In genomic region chr20:38920411-38920810, GRCh38 we compare ENCODE assay signal across 19 cellular contexts. TPM values are rescaled to one million over a fixed set of nuclear protein-coding genes. Genes with fewer than 3 reads are reported as not detected.
DNase-seq lines count a peak whose midpoint lies in the region; ATAC-seq lines count a peak whose summit lies in the region.
"Had no signal": no experiment of that assay in that cellular context is flagged by ENCODE, and none has a peak within 500 bp of the region (broad histone marks: within the 10 kb centered on the region; RNA-seq: fewer than 3 reads in every experiment).

No MANE protein-coding gene starts in this region.

- H3K36me3 ChIP-seq in neuronal stem cell (replicated peaks in 1 of 2; ENCODE audit: control insufficient read depth in 2 of 2, insufficient read depth in 2 of 2, low read length in 2 of 2) (peaks cover 0 to 14% of the 10 kb centered on the region in 2 donors), GM23248 (ENCODE audit: low read depth) (no peaks in the 10 kb centered on the region)

- H3K4me2 ChIP-seq in neuronal stem cell (ENCODE audit: insufficient read depth, low read length, poor library complexity, severe bottlenecking): no peak overlapping the region
- no peak overlapping the region for H3K4me2 ChIP-seq in GM23248 (ENCODE audit: unreplicated experiment)
- H3K4me2 ChIP-seq: A549; BLaER1 treated with 17β-estradiol and CSF1 and Interleukin-3, amounts not matched to agents 10 nM and 100 nM had no signal

- H4K91ac ChIP-seq in neuronal stem cell (ENCODE audit: low read depth, low read length, poor library complexity): no peak overlapping the region

- H3K79me2 ChIP-seq in GM23248 (ENCODE audit: insufficient read depth): no peaks in the 10 kb centered on the region

- H4K20me1 ChIP-seq in GM23248 (ENCODE audit: insufficient read depth): no peaks in the 10 kb centered on the region

- no CpG with 5 or more reads among the region's 3 CpGs for WGBS in neuronal stem cell (ENCODE audit: extremely low coverage in 2 of 2, insufficient read length in 2 of 2, insufficient replicate concordance in 1 of 2), 2 donors
- WGBS in GM23248 (ENCODE audit: low coverage in 1 of 2, low lambda C conversion rate in 2 of 2, missing lambda C conversion rate in 2 of 2), 2 experiments: 10 to 19% methylated on average over 3 of the region's 3 CpGs

- H3K9ac ChIP-seq in neuronal stem cell (ENCODE audit: low read depth, low read length, poor library complexity) (no peak overlapping the region), GM23248 (no peak overlapping the region)
- H3K9ac ChIP-seq: BLaER1 treated with 17β-estradiol and CSF1 and Interleukin-3, amounts not matched to agents 10 nM and 100 nM had no signal

- peak overlapping the region; percentile 1 for H3K27ac Mint-ChIP-seq in activated T-cell treated with anti-CD3 and anti-CD28 coated beads, Interleukin-2, amount 50 U/mL, for 24 hours
- H3K27ac Mint-ChIP-seq in stimulated activated effector memory CD8-positive, alpha-beta T cell treated with anti-CD3 and anti-CD28 coated beads, Interleukin-12 subunit alpha, Interleukin-12 subunit beta, amount 100 ng/mL, for 72 hours: peak overlapping the region; percentile 45
- H3K27ac Mint-ChIP-seq in activated naive CD8-positive, alpha-beta T cell treated with anti-CD3 and anti-CD28 coated beads, Interleukin-2, amount 50 U/mL, for 24 hours: no peak overlapping the region
- H3K27ac Mint-ChIP-seq: B cell; CD4-positive, alpha-beta T cell; CD8-positive, alpha-beta T cell had no signal

- no peak overlapping the region for H3K23ac ChIP-seq in neuronal stem cell (ENCODE audit: low read depth, low read length, poor library complexity)

- peak overlapping the region; percentile 46 for H2BK15ac ChIP-seq in neuronal stem cell (ENCODE audit: low read length)

- H3K27me3 Mint-ChIP-seq in activated T-cell treated with anti-CD3 and anti-CD28 coated beads, Interleukin-2, amount 50 U/mL, for 24 hours: no peaks in the 10 kb centered on the region
- H3K27me3 Mint-ChIP-seq in activated naive CD8-positive, alpha-beta T cell treated with anti-CD3 and anti-CD28 coated beads, Interleukin-2, amount 50 U/mL, for 24 hours: no peaks in the 10 kb centered on the region
- H3K27me3 Mint-ChIP-seq: B cell; CD4-positive, alpha-beta T cell had no signal

- peak overlapping the region; percentile 49 for H3K18ac ChIP-seq in neuronal stem cell (ENCODE audit: low read length)

- H4K8ac ChIP-seq in neuronal stem cell (ENCODE audit: low read depth, low read length): no peak overlapping the region

- H3K9me2 ChIP-seq in GM23248 (ENCODE audit: insufficient read depth): no peaks in the 10 kb centered on the region

- H3K9me3 Mint-ChIP-seq in activated T-cell treated with anti-CD3 and anti-CD28 coated beads, Interleukin-2, amount 50 U/mL, for 24 hours: no peaks in the 10 kb centered on the region
- H3K9me3 Mint-ChIP-seq in stimulated activated effector memory CD8-positive, alpha-beta T cell treated with anti-CD3 and anti-CD28 coated beads, Interleukin-12 subunit alpha, Interleukin-12 subunit beta, amount 100 ng/mL, for 72 hours: no peaks in the 10 kb centered on the region
- no peaks in the 10 kb centered on the region for H3K9me3 Mint-ChIP-seq in activated naive CD8-positive, alpha-beta T cell treated with anti-CD3 and anti-CD28 coated beads, Interleukin-2, amount 50 U/mL, for 24 hours
- H3K9me3 Mint-ChIP-seq: CD4-positive, alpha-beta T cell; CD8-positive, alpha-beta T cell had no signal

- peaks cover 75% of the 10 kb centered on the region for H3K36me3 Mint-ChIP-seq in activated T-cell treated with anti-CD3 and anti-CD28 coated beads, Interleukin-2, amount 50 U/mL, for 24 hours (ENCODE audit: low read depth)
- peaks cover 91% of the 10 kb centered on the region for H3K36me3 Mint-ChIP-seq in stimulated activated effector memory CD8-positive, alpha-beta T cell treated with anti-CD3 and anti-CD28 coated beads, Interleukin-12 subunit alpha, Interleukin-12 subunit beta, amount 100 ng/mL, for 72 hours
- peaks cover 28% of the 10 kb centered on the region for H3K36me3 Mint-ChIP-seq in activated naive CD8-positive, alpha-beta T cell treated with anti-CD3 and anti-CD28 coated beads, Interleukin-2, amount 50 U/mL, for 24 hours (ENCODE audit: low read depth)

- H3K79me1 ChIP-seq in neuronal stem cell (ENCODE audit: low read depth, low read length): no peaks in the 10 kb centered on the region

- no peak for DNase-seq in activated T-cell treated with anti-CD3 and anti-CD28 coated beads, Interleukin-2, amount 50 U/mL, for 24 hours
- DNase-seq in activated T-cell treated with anti-CD3 and anti-CD28 coated beads for 4 hours (no peak), neuronal stem cell (ENCODE audit: low spot score) (no peak), NCI-H128 (lab: John Stamatoyannopoulos, UW; ENCODE audit: unreplicated experiment) (no peak), GM23248 (no peak)
- DNase-seq in stimulated activated effector memory CD8-positive, alpha-beta T cell treated with anti-CD3 and anti-CD28 coated beads, Interleukin-12 subunit alpha, Interleukin-12 subunit beta, amount 100 ng/mL, for 72 hours (ENCODE audit: low spot score in 2 of 2): no peak
- DNase-seq in activated naive CD8-positive, alpha-beta T cell treated with anti-CD3 and anti-CD28 coated beads, Interleukin-2, amount 50 U/mL, for 24 hours: no peak
- DNase-seq: AML-193; Caco-2; Calu3; CD4-positive, alpha-beta T cell; CD8-positive, alpha-beta T cell; DMS79 treated with DMSO at 0.1 percent for 48 hours; GF-D8 had no signal

- no peak overlapping the region for H3K4ac ChIP-seq in neuronal stem cell (ENCODE audit: low read length)

- H2BK120ac ChIP-seq in neuronal stem cell (ENCODE audit: low read depth, low read length): peak overlapping the region; percentile 42

- H3K9me3 ChIP-seq in neuronal stem cell (replicated peaks in 1 of 2; ENCODE audit: control insufficient read depth in 2 of 2, insufficient read depth in 1 of 2, low read depth in 1 of 2, low read length in 2 of 2) (peaks cover 0 to 2% of the 10 kb centered on the region in 2 donors), GM23248 (ENCODE audit: low read depth) (no peaks in the 10 kb centered on the region)
- H3K9me3 ChIP-seq: A549; BLaER1 treated with 17β-estradiol and CSF1 and Interleukin-3, amounts not matched to agents 10 nM and 100 nM; Caco-2 had no signal

- no peaks in the 10 kb centered on the region for H3K4me1 Mint-ChIP-seq in activated T-cell treated with anti-CD3 and anti-CD28 coated beads, Interleukin-2, amount 50 U/mL, for 24 hours (ENCODE audit: low read depth)
- H3K4me1 Mint-ChIP-seq in stimulated activated effector memory CD8-positive, alpha-beta T cell treated with anti-CD3 and anti-CD28 coated beads, Interleukin-12 subunit alpha, Interleukin-12 subunit beta, amount 100 ng/mL, for 72 hours: peaks cover under 1% of the 10 kb centered on the region
- H3K4me1 Mint-ChIP-seq in activated naive CD8-positive, alpha-beta T cell treated with anti-CD3 and anti-CD28 coated beads, Interleukin-2, amount 50 U/mL, for 24 hours: peaks cover 5% of the 10 kb centered on the region

- peak overlapping the region; percentile 7 for H2BK12ac ChIP-seq in neuronal stem cell (ENCODE audit: low read length)

- H3K27me3 ChIP-seq in neuronal stem cell (ENCODE audit: control insufficient read depth in 3 of 3, insufficient read depth in 3 of 3, low read depth in 1 of 3, low read length in 3 of 3): no peaks in the 10 kb centered on the region
- H3K27me3 ChIP-seq in GM23248 (replicated peaks; ENCODE audit: insufficient read depth): peaks cover 47% of the 10 kb centered on the region
- H3K27me3 ChIP-seq: BLaER1 treated with 17β-estradiol and CSF1 and Interleukin-3, amounts not matched to agents 10 nM and 100 nM had no signal

- ATAC-seq in stimulated activated effector memory CD8-positive, alpha-beta T cell treated with anti-CD3 and anti-CD28 coated beads, Interleukin-12 subunit alpha, Interleukin-12 subunit beta, amount 100 ng/mL, for 72 hours: no peak
- no peak for ATAC-seq in activated naive CD8-positive, alpha-beta T cell treated with anti-CD3 and anti-CD28 coated beads, Interleukin-2, amount 50 U/mL, for 24 hours
- ATAC-seq: CD8-positive, alpha-beta T cell had no signal

- in situ Hi-C loops in GM23248 (cut with MboI): no loop called here

- no peak overlapping the region for H3K4me3 ChIP-seq in neuronal stem cell (ENCODE audit: low read length in 2 of 2)
- H3K4me3 ChIP-seq in GM23248: no peak overlapping the region
- H3K4me3 ChIP-seq: A549; BLaER1 treated with 17β-estradiol and CSF1 and Interleukin-3, amounts not matched to agents 10 nM and 100 nM had no signal

- H3K4me1 ChIP-seq in neuronal stem cell (ENCODE audit: control insufficient read depth in 2 of 2, insufficient read depth in 1 of 2, low read depth in 1 of 2, low read length in 2 of 2): peaks cover 0 to 17% of the 10 kb centered on the region in 2 donors
- no peaks in the 10 kb centered on the region for H3K4me1 ChIP-seq in GM23248 (ENCODE audit: insufficient read depth)
- H3K4me1 ChIP-seq: A549; BLaER1 treated with 17β-estradiol and CSF1 and Interleukin-3, amounts not matched to agents 10 nM and 100 nM had no signal

- H2BK5ac ChIP-seq in neuronal stem cell (ENCODE audit: low read length): no peak overlapping the region

- no peak overlapping the region for H3K4me3 Mint-ChIP-seq in activated T-cell treated with anti-CD3 and anti-CD28 coated beads, Interleukin-2, amount 50 U/mL, for 24 hours
- no peak overlapping the region for H3K4me3 Mint-ChIP-seq in stimulated activated effector memory CD8-positive, alpha-beta T cell treated with anti-CD3 and anti-CD28 coated beads, Interleukin-12 subunit alpha, Interleukin-12 subunit beta, amount 100 ng/mL, for 72 hours
- no peak overlapping the region for H3K4me3 Mint-ChIP-seq in activated naive CD8-positive, alpha-beta T cell treated with anti-CD3 and anti-CD28 coated beads, Interleukin-2, amount 50 U/mL, for 24 hours
- H3K4me3 Mint-ChIP-seq: B cell; CD4-positive, alpha-beta T cell; CD8-positive, alpha-beta T cell had no signal

- H3K27ac ChIP-seq in neuronal stem cell (replicated peaks; ENCODE audit: low read length): no peak overlapping the region
- no peak overlapping the region for H3K27ac ChIP-seq in GM23248
- H3K27ac ChIP-seq: 22Rv1; A549; BLaER1 treated with 17β-estradiol and CSF1 and Interleukin-3, amounts not matched to agents 10 nM and 100 nM; C4-2B had no signal

- H2AFZ ChIP-seq in neuronal stem cell (ENCODE audit: low read length) (no peak overlapping the region), GM23248 (no peak overlapping the region)

- H3F3A ChIP-seq in GM23248 (ENCODE audit: insufficient read depth): no peaks in the 10 kb centered on the region

- no peak overlapping the region for H3K14ac ChIP-seq in neuronal stem cell (ENCODE audit: low read length)

- H2AK5ac ChIP-seq in neuronal stem cell (ENCODE audit: low read depth, low read length): peak overlapping the region; percentile 11

RNA-seq across cellular contexts. Expression of gene FAM83D, which starts 5.8 kb away (rescaled TPM):
- polyA plus RNA-seq in neuronal stem cell (2013, experiment 1 of 2): 36.7 TPM
- 37.2 TPM for polyA plus RNA-seq in neuronal stem cell (2013, experiment 2 of 2)
- 18.2 and 19.0 TPM in 2 replicates for total RNA-seq in GM23248 (2014; rRNA removed; shearing (Covaris generic))
- polyA plus RNA-seq in GM23248 (2016; fragmentation: Nextera tagmentation; extraction: Ambion mirVana): 11.4 and 13.1 TPM in 2 replicates

RNA-seq across cellular contexts. Expression of gene DHX35, which starts 41.7 kb away (rescaled TPM):
- polyA plus RNA-seq in neuronal stem cell (2013, experiment 1 of 2): 10.1 TPM
- polyA plus RNA-seq in neuronal stem cell (2013, experiment 2 of 2): 9.5 TPM
- 10.7 and 17.1 TPM in 2 replicates for total RNA-seq in GM23248 (2014; rRNA removed; shearing (Covaris generic))
- 3.4 and 4.5 TPM in 2 replicates for polyA plus RNA-seq in GM23248 (2016; fragmentation: Nextera tagmentation; extraction: Ambion mirVana)
